In genomic region chr15:72948662-72949061, GRCh38 we compare ENCODE assay signal across 21 cellular contexts.
DNase-seq lines count a peak whose midpoint lies in the region; ATAC-seq, FAIRE-seq and TF ChIP-seq lines count a peak whose summit lies in the region.
"Had no signal": no experiment of that assay in that cellular context is flagged by ENCODE, and none has a peak within 500 bp of the region (broad histone marks: within the 10 kb centered on the region; RNA-seq: fewer than 3 reads in every experiment).

No MANE protein-coding gene starts in this region.

- H3K36me3 ChIP-seq in MM.1S (replicated peaks; ENCODE audit: insufficient read depth, low read length): no peaks in the 10 kb centered on the region
- H3K36me3 ChIP-seq in mucosa of descending colon (ENCODE audit: low read depth): no peaks in the 10 kb centered on the region
- H3K36me3 ChIP-seq in spleen: no peaks in the 10 kb centered on the region

- TF ChIP-seq POLR2A in spleen (IDR thresholded peaks at IDR 0.05): no peak

- H3F3A ChIP-seq in MM.1S (ENCODE audit: insufficient read depth, low read length): no peaks in the 10 kb centered on the region

- H3K4me1 ChIP-seq in MM.1S (ENCODE audit: low read length) (no peaks in the 10 kb centered on the region), mucosa of descending colon (ENCODE audit: low read depth) (no peaks in the 10 kb centered on the region), spleen (no peaks in the 10 kb centered on the region)
- H3K4me1 ChIP-seq: BLaER1 treated with 17β-estradiol and CSF1 and Interleukin-3, amounts not matched to agents 10 nM and 100 nM; Caco-2 had no signal

- no peaks in the 10 kb centered on the region for H3K79me2 ChIP-seq in MM.1S (ENCODE audit: low read length)

- no peaks in the 10 kb centered on the region for H3K9me2 ChIP-seq in MM.1S (replicated peaks; ENCODE audit: insufficient read depth, low read length)

- TF ChIP-seq CTCF in MM.1S (IDR thresholded peaks at IDR 0.05; ENCODE audit: low read length) (no peak), mucosa of descending colon (IDR thresholded peaks at IDR 0.05) (no peak), spleen (IDR thresholded peaks at IDR 0.05 in 8 of 11, conservative IDR thresholded peaks at IDR 0.05 in 3 of 11) (no peak)

- no peaks in the 10 kb centered on the region for H4K20me1 ChIP-seq in MM.1S (ENCODE audit: insufficient read depth, low read length)
- H4K20me1 ChIP-seq: BLaER1 treated with 17β-estradiol and CSF1 and Interleukin-3, amounts not matched to agents 10 nM and 100 nM had no signal

- H3K9ac ChIP-seq in MM.1S (ENCODE audit: low read length): no peak overlapping the region
- H3K9ac ChIP-seq: BLaER1 treated with 17β-estradiol and CSF1 and Interleukin-3, amounts not matched to agents 10 nM and 100 nM had no signal

- H3K27ac ChIP-seq in MM.1S (ENCODE audit: low read length): no peak overlapping the region
- H3K27ac ChIP-seq in spleen: no peak overlapping the region
- H3K27ac ChIP-seq: BLaER1 treated with 17β-estradiol and CSF1 and Interleukin-3, amounts not matched to agents 10 nM and 100 nM; C4-2B had no signal

- no peak overlapping the region for H3K4me2 ChIP-seq in MM.1S (ENCODE audit: low read depth, low read length)
- H3K4me2 ChIP-seq: BLaER1 treated with 17β-estradiol and CSF1 and Interleukin-3, amounts not matched to agents 10 nM and 100 nM had no signal

- peak; percentile 60 for FAIRE-seq in colon (lab: Jason Lieb, UNC)
- FAIRE-seq: A204.1, GM12878, GM12892, GM18507 had no signal

- H3K9me3 ChIP-seq in MM.1S (replicated peaks; ENCODE audit: insufficient read depth, low read length) (no peaks in the 10 kb centered on the region), mucosa of descending colon (peaks cover 2% of the 10 kb centered on the region), spleen (peaks cover 0 to 34% (median 31%) of the 10 kb centered on the region in 8 donors)

- ATAC-seq in mucosa of descending colon: peak; percentile 68
- ATAC-seq: CD8-positive, alpha-beta T cell; GM12878 had no signal

- H2AFZ ChIP-seq in MM.1S (ENCODE audit: low read length): no peak overlapping the region

- intact Hi-C loops in mucosa of descending colon (cut with DNase I, micrococcal nuclease): no loop called here
- intact Hi-C loops in spleen (cut with DNase I; ENCODE audit: low total_unique reads): no loop called here

- DNase-seq in MM.1S (peak; percentile 21), mucosa of descending colon (no peak), EL (no peak), retina (no peak), SKM-1 (lab: John Stamatoyannopoulos, UW; ENCODE audit: unreplicated experiment) (no peak), spleen (no peak)
- DNase-seq: 8988T; AML-193; Caco-2; Calu3; CD4-positive, alpha-beta T cell; CD8-positive, alpha-beta T cell; DMS79 treated with DMSO at 0.1 percent for 48 hours; GDM1 had no signal

- H3K27me3 ChIP-seq in MM.1S (replicated peaks; ENCODE audit: insufficient read depth, low read length) (no peaks in the 10 kb centered on the region), spleen (replicated peaks in 1 of 7) (peaks cover 0 to 3% (median 0%) of the 10 kb centered on the region in 7 donors)
- H3K27me3 ChIP-seq: BLaER1 treated with 17β-estradiol and CSF1 and Interleukin-3, amounts not matched to agents 10 nM and 100 nM had no signal

- H3K4me3 ChIP-seq in MM.1S (ENCODE audit: low read length) (no peak overlapping the region), mucosa of descending colon (no peak overlapping the region), spleen (no peak overlapping the region)
- H3K4me3 ChIP-seq: BLaER1 treated with 17β-estradiol and CSF1 and Interleukin-3, amounts not matched to agents 10 nM and 100 nM; GM12878 had no signal
